In genomic region chr16:586645-587590, GRCh38 we compare ENCODE assay signal across 10 cellular contexts. TPM values are rescaled to one million over a fixed set of nuclear protein-coding genes. Genes with fewer than 3 reads are reported as not detected.
DNase-seq lines count a peak whose midpoint lies in the region; ATAC-seq and TF ChIP-seq lines count a peak whose summit lies in the region.
"Had no signal": no experiment of that assay in that cellular context is flagged by ENCODE, and none has a peak within 500 bp of the region (broad histone marks: within the 10 kb centered on the region; RNA-seq: fewer than 3 reads in every experiment).

No MANE protein-coding gene starts in this region.

- peaks cover 35% of the 10 kb centered on the region for H3K79me2 ChIP-seq in hepatocyte

- H3K4me3 ChIP-seq in left ventricle myocardium inferior (peak overlapping the region; percentile 80), hepatocyte (no peak overlapping the region), thyroid gland (replicated peaks in 1 of 3) (no peak overlapping the region)

- H3K27me3 ChIP-seq in left ventricle myocardium inferior (ENCODE audit: low read depth) = no peaks in the 10 kb centered on the region
- H3K27me3 ChIP-seq in hepatocyte = no peaks in the 10 kb centered on the region
- H3K27me3 ChIP-seq in thyroid gland = no peaks in the 10 kb centered on the region
- H3K27me3 ChIP-seq: transverse colon had no signal

- H3K9me3 ChIP-seq in left ventricle myocardium inferior (replicated peaks) (no peaks in the 10 kb centered on the region), hepatocyte (ENCODE audit: low read depth) (no peaks in the 10 kb centered on the region), thyroid gland (no peaks in the 10 kb centered on the region)
- H3K9me3 ChIP-seq: transverse colon had no signal

- TF ChIP-seq POLR2A in thyroid gland (IDR thresholded peaks at IDR 0.05) = no peak

- H2AFZ ChIP-seq in hepatocyte = no peak overlapping the region

- peaks cover 63% of the 10 kb centered on the region for H3K4me1 ChIP-seq in left ventricle myocardium inferior
- H3K4me1 ChIP-seq in hepatocyte (ENCODE audit: insufficient read depth) = peaks cover 18% of the 10 kb centered on the region
- peaks cover 22 to 35% of the 10 kb centered on the region in 2 donors for H3K4me1 ChIP-seq in thyroid gland

- DNase-seq in left ventricle myocardium inferior = no peak
- no peak for DNase-seq in Right ventricle myocardium superior
- DNase-seq in hepatocyte (ENCODE audit: low spot score) = no peak
- peak; percentile 30 to 47 for DNase-seq in thyroid gland
- no peak for DNase-seq in stimulated activated naive CD4-positive, alpha-beta T cell treated with Interleukin-2 at 50 U/mL for 16 hours (lab: John Stamatoyannopoulos, UW)
- DNase-seq in stimulated activated naive CD4-positive, alpha-beta T cell (lab: John Stamatoyannopoulos, UW) = no peak
- DNase-seq: NCI-H748 treated with DMSO at 0.1 percent for 48 hours, transverse colon had no signal

- ATAC-seq in Right ventricle myocardium superior (ENCODE audit: poor library complexity) (no peak), GM18502 (IDR thresholded peaks at IDR 0.05; ENCODE audit: poor library complexity, unreplicated experiment) (no peak)

- intact Hi-C loops in left ventricle myocardium inferior (cut with micrococcal nuclease) (no loop called here), Right ventricle myocardium superior (cut with DNase I) (loop anchor here (5.0 kb wide), 1 partner anchor 50 kb away; the partner anchor contains the start of gene METTL26), thyroid gland (cut with DNase I) (no loop called here)

- peak overlapping the region; percentile 100 for H3K27ac ChIP-seq in left ventricle myocardium inferior (replicated peaks)
- H3K27ac ChIP-seq in VCaP = peak overlapping the region; percentile 94
- no peak overlapping the region for H3K27ac ChIP-seq in hepatocyte
- no peak overlapping the region for H3K27ac ChIP-seq in thyroid gland

- H3K9me2 ChIP-seq in hepatocyte (replicated peaks; ENCODE audit: insufficient read depth) = no peaks in the 10 kb centered on the region

- H4K20me1 ChIP-seq in hepatocyte (ENCODE audit: insufficient read depth, poor library complexity, severe bottlenecking) = peaks cover 8% of the 10 kb centered on the region

- peak overlapping the region; percentile 98 for H3K4me2 ChIP-seq in hepatocyte

- WGBS in hepatocyte (ENCODE audit: low lambda C conversion rate, missing lambda C conversion rate) = 92% methylated on average over 14 of the region's 14 CpGs
- WGBS in thyroid gland, 2 donors = 64 to 71% methylated on average over 11 of the region's 14 CpGs

- no peak for TF ChIP-seq CTCF in left ventricle myocardium inferior (IDR thresholded peaks at IDR 0.05; ENCODE audit: borderline replicate concordance)
- TF ChIP-seq CTCF in VCaP (conservative IDR thresholded peaks at IDR 0.05) = no peak
- TF ChIP-seq CTCF in hepatocyte (IDR thresholded peaks at IDR 0.05; ENCODE audit: poor library complexity) = no peak
- no peak for TF ChIP-seq CTCF in thyroid gland (IDR thresholded peaks at IDR 0.05)

- H3K36me3 ChIP-seq in left ventricle myocardium inferior (no peaks in the 10 kb centered on the region), hepatocyte (replicated peaks; ENCODE audit: insufficient read depth, low read depth) (no peaks in the 10 kb centered on the region), thyroid gland (no peaks in the 10 kb centered on the region)
- H3K36me3 ChIP-seq: transverse colon had no signal

RNA-seq across cellular contexts. Expression of gene RAB40C, which starts 2.9 kb away (rescaled TPM):
- 10.3 TPM for total RNA-seq in left ventricle myocardium inferior
- 11.0 TPM for total RNA-seq in Right ventricle myocardium superior
- 28.4 and 30.2 TPM in 2 replicates for total RNA-seq in hepatocyte
- 30.8 and 32.7 TPM in 2 replicates for polyA plus RNA-seq in hepatocyte
- total RNA-seq in thyroid gland = 10 to 100 TPM; 17.7 to 24.4 (median 18.4) TPM

RNA-seq across cellular contexts. Expression of gene PIGQ, which starts 17.1 kb away (rescaled TPM):
- total RNA-seq in left ventricle myocardium inferior = 21.4 TPM
- total RNA-seq in Right ventricle myocardium superior = 18.0 TPM
- 26.7 and 30.0 TPM in 2 replicates for total RNA-seq in hepatocyte
- 58.6 and 64.6 TPM in 2 replicates for polyA plus RNA-seq in hepatocyte
- 100 to 1,000 TPM in 3 of 4 donors, 10 to 100 TPM in 1; 69.6 to 125 (median 108) TPM for total RNA-seq in thyroid gland

RNA-seq across cellular contexts. Expression of gene NHLRC4, which starts 20.1 kb away (rescaled TPM):
- total RNA-seq in left ventricle myocardium inferior = 0.11 TPM
- total RNA-seq in Right ventricle myocardium superior = 0.38 TPM
- 1.0 and 1.2 TPM in 2 replicates for total RNA-seq in hepatocyte
- 0.25 and 1.7 TPM in 2 replicates for polyA plus RNA-seq in hepatocyte
- under 1 TPM in 3 of 4 donors, not detected in 1; 0.63 to 0.81 (median 0.67) TPM for total RNA-seq in thyroid gland

RNA-seq across cellular contexts. Expression of gene PRR35, which starts 26.7 kb away (rescaled TPM):
- total RNA-seq in left ventricle myocardium inferior = not detected
- not detected for total RNA-seq in Right ventricle myocardium superior
- not detected in 2 replicates for total RNA-seq in hepatocyte
- polyA plus RNA-seq in hepatocyte = not detected in 2 replicates
- not detected for total RNA-seq in thyroid gland
- total RNA-seq: transverse colon had no signal

RNA-seq across cellular contexts. Expression of gene WFIKKN1, which starts 43.9 kb away (rescaled TPM):
- total RNA-seq in left ventricle myocardium inferior = 0.14 TPM
- total RNA-seq in Right ventricle myocardium superior = 0.13 TPM
- total RNA-seq in hepatocyte = 0.24 and 0.43 TPM in 2 replicates
- polyA plus RNA-seq in hepatocyte = 0.88 and 2.1 TPM in 2 replicates
- 1 to 10 TPM in 1 of 4 donors, under 1 TPM in 3; 0.13 to 1.8 (median 0.77) TPM for total RNA-seq in thyroid gland

Comparison
In these comparisons a context has a peak if more than half of its experiments do, and no peak if none do; other contexts are left out.
1. DNase-seq: peak in thyroid gland (2 of 2); none in left ventricle myocardium inferior (single experiment), Right ventricle myocardium superior (single experiment), hepatocyte (single experiment), stimulated activated naive CD4-positive, alpha-beta T cell treated with Interleukin-2 at 50 U/mL for 16 hours (single experiment) and stimulated activated naive CD4-positive, alpha-beta T cell (0 of 6).
2. H3K27ac ChIP-seq: peak in left ventricle myocardium inferior (single experiment) and VCaP (single experiment); none in hepatocyte (single experiment) and thyroid gland (0 of 3).